Comparison of ENCODE assay signal across 8 cellular contexts in genomic region chr4:8267077-8267476, GRCh38. TPM values are rescaled to one million over a fixed set of nuclear protein-coding genes. Genes with fewer than 3 reads are reported as not detected.
DNase-seq lines count a peak whose midpoint lies in the region; ATAC-seq, FAIRE-seq and TF ChIP-seq lines count a peak whose summit lies in the region.

No MANE protein-coding gene starts in this region.

- no peaks in the 10 kb centered on the region for H4K20me1 ChIP-seq in endothelial cell of umbilical vein (replicated peaks; ENCODE audit: control insufficient read depth, extremely low read depth, insufficient read depth, low read length)

- dilution Hi-C loops in endothelial cell of umbilical vein (cut with MboI; ENCODE audit: extremely low pct_ligation_motif_present, low sequenced_read_pairs), result no loop called here

- H3K4me3 Mint-ChIP-seq in nephron, result peak overlapping the region in 2 of 3 experiments; percentile 35 to 54

- no peaks in the 10 kb centered on the region for H3K27me3 ChIP-seq in SJCRH30
- H3K27me3 ChIP-seq in endothelial cell of umbilical vein (ENCODE audit: control insufficient read depth in 2 of 2, insufficient read depth in 2 of 2, low read length in 2 of 2), result no peaks in the 10 kb centered on the region

- DNase-seq in GF-D8 (lab: John Stamatoyannopoulos, UW) (peak; percentile 28), SJCRH30 (peak; percentile 79 to 86), endothelial cell of umbilical vein (ENCODE audit: low read depth, low spot score) (peak; percentile 72), T-helper 9 cell (no peak)
- DNase-seq in NK-92 treated with Interleukin-12 subunit alpha and Interleukin-12 subunit beta, amount 100 ng/mL, for 24 hours (lab: John Stamatoyannopoulos, UW), result no peak

- POLR2A ChIA-PET in endothelial cell of umbilical vein (lab: Charles Lee), result interaction anchor here (0.5 kb wide), 1 partner anchor 857 kb away, joined by 3 read pairs; no protein-coding TSS in a partner anchor

- no TSS peak for BruUV-seq in endothelial cell of umbilical vein (replicated peaks; lab: Mats Ljungman, UMichigan)

- peaks cover 22% of the 10 kb centered on the region for H3K27me3 Mint-ChIP-seq in nephron (ENCODE audit: low read depth)

- no peaks in the 10 kb centered on the region for H3K36me3 Mint-ChIP-seq in nephron (ENCODE audit: low read depth)

- intact Hi-C loops in endothelial cell of umbilical vein (cut with micrococcal nuclease), result loop anchor here (1.0 to 10.0 kb wide), 5 partner anchors 76 to 328 kb away; partner anchors contain the start of gene CPZ

- ATAC-seq in HG02798 (IDR thresholded peaks at IDR 0.05; ENCODE audit: poor library complexity, unreplicated experiment), result peak; percentile 58
- ATAC-seq in GM19035 (IDR thresholded peaks at IDR 0.05; ENCODE audit: unreplicated experiment), result no peak

- H3K4me1 ChIP-seq in SJCRH30, result peaks cover 5% of the 10 kb centered on the region; the same call in 1 of the 2 replicates
- peaks cover 11% of the 10 kb centered on the region for H3K4me1 ChIP-seq in endothelial cell of umbilical vein (ENCODE audit: control insufficient read depth, extremely low read depth, insufficient read depth, low read length)

- H3K79me2 ChIP-seq in endothelial cell of umbilical vein (ENCODE audit: control insufficient read depth, insufficient read depth, low read length), result no peaks in the 10 kb centered on the region

- H3K9me3 Mint-ChIP-seq in nephron, result no peaks in the 10 kb centered on the region

- H3K4me1 Mint-ChIP-seq in nephron, result peaks cover 37% of the 10 kb centered on the region

- H3K9me3 ChIP-seq in SJCRH30 (replicated peaks) (no peaks in the 10 kb centered on the region), endothelial cell of umbilical vein (replicated peaks; ENCODE audit: control insufficient read depth, insufficient read depth, low read length) (no peaks in the 10 kb centered on the region)

- no peak overlapping the region for H3K27ac ChIP-seq in SJCRH30
- H3K27ac ChIP-seq in endothelial cell of umbilical vein (ENCODE audit: insufficient read depth, low read depth, low read length), result no peak overlapping the region

- no peak overlapping the region for H3K9ac ChIP-seq in endothelial cell of umbilical vein (replicated peaks; ENCODE audit: extremely low read depth, insufficient read depth, low read length)

- peak overlapping the region; percentile 43 to 58 (median 53) for H3K27ac Mint-ChIP-seq in nephron

- peak; percentile 94 for FAIRE-seq in endothelial cell of umbilical vein (lab: Jason Lieb, UNC)

- peak; percentile 90 to 94 for TF ChIP-seq CTCF in endothelial cell of umbilical vein (IDR thresholded peaks at IDR 0.05; ENCODE audit: extremely low read depth in 1 of 2, insufficient read depth in 1 of 2, low read depth in 1 of 2, low read length in 2 of 2)
- TF ChIP-seq CTCF in nephron (IDR thresholded peaks at IDR 0.05; ENCODE audit: unreplicated experiment in 3 of 3), result peak; percentile 45 to 54 (median 48)

- no peak overlapping the region for H3K4me3 ChIP-seq in SJCRH30
- no peak overlapping the region for H3K4me3 ChIP-seq in endothelial cell of umbilical vein (replicated peaks in 1 of 3; ENCODE audit: insufficient read depth in 1 of 3, low read depth in 1 of 3, low read length in 3 of 3)

- no peak for TF ChIP-seq POLR2A in endothelial cell of umbilical vein (IDR thresholded peaks at IDR 0.05; ENCODE audit: low read depth, low read length)

- CTCF ChIA-PET in endothelial cell of umbilical vein (lab: Charles Lee), result interaction anchor here (0.5 to 6.4 kb wide), 37 partner anchors 9 to 161 kb away, joined by 3 to 242 read pairs (median 7); no protein-coding TSS in a partner anchor

- peak overlapping the region; percentile 30 for H2AFZ ChIP-seq in endothelial cell of umbilical vein (ENCODE audit: low read depth, low read length)

- H3K36me3 ChIP-seq in SJCRH30 (no peaks in the 10 kb centered on the region), endothelial cell of umbilical vein (ENCODE audit: control insufficient read depth in 2 of 2, extremely low read depth in 1 of 2, insufficient read depth in 2 of 2, low read length in 2 of 2) (no peaks in the 10 kb centered on the region)

- H3K9me1 ChIP-seq in endothelial cell of umbilical vein (replicated peaks; ENCODE audit: control insufficient read depth, extremely low read depth, insufficient read depth, low read length), result no peaks in the 10 kb centered on the region

- no peak overlapping the region for H3K4me2 ChIP-seq in endothelial cell of umbilical vein (ENCODE audit: insufficient read depth, low read length)

TF ChIP-seq in endothelial cell of umbilical vein, 7 proteins besides CTCF, POLR2A, EP300 and RAD21:
- TF ChIP-seq MYC (IDR thresholded peaks at IDR 0.05; ENCODE audit: low read depth, low read length), result no peak
- TF ChIP-seq JUN (IDR thresholded peaks at IDR 0.05; ENCODE audit: borderline replicate concordance, insufficient read depth, insufficient read length, low read depth), result no peak
- no peak for TF ChIP-seq FOS (IDR thresholded peaks at IDR 0.05; ENCODE audit: borderline replicate concordance, insufficient read depth, low read length)
- no peak for TF ChIP-seq GATA2 (IDR thresholded peaks at IDR 0.05; ENCODE audit: insufficient read depth, insufficient read length, low read depth, low read length)
- TF ChIP-seq POLR2AphosphoS5 (IDR thresholded peaks at IDR 0.05; ENCODE audit: insufficient read depth, low read depth, low read length), result no peak
- no peak for TF ChIP-seq EZH2 (IDR thresholded peaks at IDR 0.05; ENCODE audit: borderline replicate concordance, low read depth, low read length, severe bottlenecking)
- TF ChIP-seq MAX (IDR thresholded peaks at IDR 0.05; ENCODE audit: insufficient read depth, insufficient read length), result no peak
TF ChIP-seq in endothelial cell of umbilical vein: peak in this region for 0.

RNA-seq across cellular contexts. Expression of gene HTRA3, which starts 2.5 kb away (rescaled TPM):
- total RNA-seq in SJCRH30 (2014; rRNA removed; shearing (Covaris generic)), result 0.08 TPM in 1 of 2 replicates, not detected in the other
- 8.2 and 12.0 TPM in 2 replicates for total RNA-seq in endothelial cell of umbilical vein
- polyA plus RNA-seq in endothelial cell of umbilical vein, result 9.0 and 10.6 TPM in 2 replicates
- 9.9 TPM in 2 replicates for polyA plus RNA-seq in endothelial cell of umbilical vein (2011; cell fraction: cytosol; rRNA removed)
- 3.4 and 4.2 TPM in 2 replicates for polyA plus RNA-seq in endothelial cell of umbilical vein (2011; cell fraction: nucleus; rRNA removed)
- 13.5 and 22.2 TPM in 2 replicates for polyA plus RNA-seq in endothelial cell of umbilical vein (2012)
- polyA minus RNA-seq in endothelial cell of umbilical vein, result 3.3 and 4.1 TPM in 2 replicates
- 0.41 TPM for polyA minus RNA-seq in endothelial cell of umbilical vein (2011; cell fraction: cytosol; rRNA and poly(A)+ RNA removed)
- 1.5 and 1.6 TPM in 2 replicates for polyA minus RNA-seq in endothelial cell of umbilical vein (2011; cell fraction: nucleus; rRNA and poly(A)+ RNA removed)

Comparison
In these comparisons a context has a peak if more than half of its experiments do, and no peak if none do; other contexts are left out.
1. DNase-seq: peak in GF-D8 (single experiment), SJCRH30 (2 of 2) and endothelial cell of umbilical vein (single experiment); none in NK-92 treated with Interleukin-12 subunit alpha and Interleukin-12 subunit beta, amount 100 ng/mL, for 24 hours (single experiment) and T-helper 9 cell (single experiment).